ENCODE assay signal across 20 cellular contexts in genomic region chr5:83513081-83513480, GRCh38. TPM values are rescaled to one million over a fixed set of nuclear protein-coding genes. Genes with fewer than 3 reads are reported as not detected.
A peak's percentile ranks its signal among the peaks of the same experiment; 100 is the strongest.
DNase-seq lines count a peak whose midpoint lies in the region; ATAC-seq and TF ChIP-seq lines count a peak whose summit lies in the region.
"Had no signal": no experiment of that assay in that cellular context is flagged by ENCODE, and none has a peak within 500 bp of the region (broad histone marks: within the 10 kb centered on the region; RNA-seq: fewer than 3 reads in every experiment).

No MANE protein-coding gene starts in this region.

- H3K27me3 ChIP-seq in cardiac muscle cell (no peaks in the 10 kb centered on the region), osteoblast (ENCODE audit: insufficient read depth, low read length) (no peaks in the 10 kb centered on the region)

- H3K27ac ChIP-seq in cardiac muscle cell, result peak overlapping the region; percentile 83
- peak overlapping the region; percentile 28 to 33 for H3K27ac ChIP-seq in coronary artery
- peak overlapping the region; percentile 13 for H3K27ac ChIP-seq in osteoblast (ENCODE audit: low read depth, low read length)
- H3K27ac ChIP-seq: KMS-11 had no signal

- intact Hi-C loops in left ventricle myocardium superior (cut with micrococcal nuclease), result no loop called here

- no peak overlapping the region for H3K4me2 ChIP-seq in osteoblast (ENCODE audit: insufficient read depth, low read length)
- H3K4me2 ChIP-seq: KMS-11 had no signal

- no peak overlapping the region for H2AFZ ChIP-seq in osteoblast (ENCODE audit: low read length)

- H3K4me3 ChIP-seq in cardiac muscle cell (no peak overlapping the region), coronary artery (no peak overlapping the region), osteoblast (ENCODE audit: insufficient read depth, low read length) (no peak overlapping the region)

- H3K9me3 ChIP-seq in cardiac muscle cell (ENCODE audit: low read depth) (no peaks in the 10 kb centered on the region), osteoblast (ENCODE audit: low read depth, low read length) (no peaks in the 10 kb centered on the region)

- no peak for ATAC-seq in left ventricle myocardium superior
- ATAC-seq in GM21390 (IDR thresholded peaks at IDR 0.05; ENCODE audit: unreplicated experiment), result no peak

- TF ChIP-seq CTCF in cardiac muscle cell (IDR thresholded peaks at IDR 0.05; ENCODE audit: low read depth, low read length), result no peak
- no peak for TF ChIP-seq CTCF in coronary artery (IDR thresholded peaks at IDR 0.05)
- no peak for TF ChIP-seq CTCF in osteoblast (IDR thresholded peaks at IDR 0.05; ENCODE audit: extremely low read depth, low read depth, low read length)

- H3K36me3 ChIP-seq in cardiac muscle cell (peaks cover 62% of the 10 kb centered on the region), osteoblast (ENCODE audit: insufficient read depth, low read length) (peaks cover 23% of the 10 kb centered on the region)

- H4K20me1 ChIP-seq in osteoblast (ENCODE audit: insufficient read depth, low read length), result peaks cover 3% of the 10 kb centered on the region

- H3K4me1 ChIP-seq in cardiac muscle cell (ENCODE audit: low read depth), result peaks cover 12% of the 10 kb centered on the region
- H3K4me1 ChIP-seq in osteoblast (ENCODE audit: insufficient read depth, low read length), result peaks cover 31% of the 10 kb centered on the region

- DNase-seq in cardiac muscle cell (ENCODE audit: low read depth in 1 of 2, low spot score in 1 of 2), result no peak
- no peak for DNase-seq in left ventricle myocardium superior
- no peak for DNase-seq in coronary artery (ENCODE audit: low spot score)
- DNase-seq in osteoblast (ENCODE audit: insufficient read length, low spot score, missing footprints), result peak; percentile 23
- no peak for DNase-seq in activated naive CD4-positive, alpha-beta T cell (lab: John Stamatoyannopoulos, UW)
- no peak for DNase-seq in NCI-H1105 treated with DMSO at 0.1 percent for 48 hours (lab: John Stamatoyannopoulos, UW)
- DNase-seq: Calu3, DMS153, DND-41, HCEC 1CT, MM.1S, NCI-H1417, NCI-H1694, NCI-H2029 treated with DMSO at 0.1 percent for 48 hours, NCI-H2227 treated with DMSO at 0.1 percent for 48 hours, NCI-H526 treated with DMSO at 0.1 percent for 48 hours, Right ventricle myocardium superior, RPMI8226 had no signal

- H3K79me2 ChIP-seq in osteoblast (ENCODE audit: insufficient read depth, low read length), result no peaks in the 10 kb centered on the region

RNA-seq across cellular contexts. Expression of gene VCAN, which starts 41.5 kb away (rescaled TPM):
- total RNA-seq in cardiac muscle cell (414 and 618 TPM in 2 replicates), left ventricle myocardium superior (16.9 TPM), osteoblast (543 and 658 TPM in 2 replicates)
- 184 and 273 TPM in 2 replicates for polyA plus RNA-seq in cardiac muscle cell

Comparison
In these comparisons a context has a peak if more than half of its experiments do, and no peak if none do; other contexts are left out.
1. RNA of gene VCAN, which starts 41.5 kb away (total RNA-seq): 414 to 618 TPM in cardiac muscle cell and 543 to 658 TPM in osteoblast; 16.9 TPM in left ventricle myocardium superior (single experiment); every median in the first group is over 10 times any median in the second.
2. H3K27ac ChIP-seq: peak in every context shown above with its lines; median percentile 83 in cardiac muscle cell; 30 in coronary artery; 13 in osteoblast.